ENCODE assay signal across 23 cellular contexts in genomic region chr6:168028181-168028580, GRCh38. TPM values are rescaled to one million over a fixed set of nuclear protein-coding genes. Genes with fewer than 3 reads are reported as not detected.
A peak's percentile ranks its signal among the peaks of the same experiment; 100 is the strongest.
DNase-seq lines count a peak whose midpoint lies in the region; ATAC-seq and TF ChIP-seq lines count a peak whose summit lies in the region.
"Had no signal": no experiment of that assay in that cellular context is flagged by ENCODE, and none has a peak within 500 bp of the region (broad histone marks: within the 10 kb centered on the region; RNA-seq: fewer than 3 reads in every experiment).

No MANE protein-coding gene starts in this region.

- WGBS in mesenchymal stem cell, result 99% methylated on average over 9 of the region's 9 CpGs

- no peak overlapping the region for H3K23ac ChIP-seq in mesenchymal stem cell (ENCODE audit: low read length in 2 of 2)

- H3K4me3 ChIP-seq in SK-N-MC (no peak overlapping the region), WERI-Rb-1 (ENCODE audit: low read depth, low read length) (no peak overlapping the region), colonic mucosa (no peak overlapping the region), mesenchymal stem cell (ENCODE audit: insufficient read depth in 1 of 2, low read depth in 1 of 2, low read length in 2 of 2) (no peak overlapping the region)
- H3K4me3 ChIP-seq: HAP-1 had no signal

- H3K9ac ChIP-seq in SK-N-MC (ENCODE audit: insufficient read length) (no peak overlapping the region), colonic mucosa (ENCODE audit: low read depth in 2 of 2, low read length in 2 of 2) (no peak overlapping the region), mesenchymal stem cell (ENCODE audit: low read length) (no peak overlapping the region)

- ATAC-seq in GM21786 (IDR thresholded peaks at IDR 0.05; ENCODE audit: unreplicated experiment), result no peak

- TF ChIP-seq CTCF in WERI-Rb-1 (IDR thresholded peaks at IDR 0.05; ENCODE audit: low read depth, low read length) (no peak), colonic mucosa (IDR thresholded peaks at IDR 0.05) (no peak)

- no peak overlapping the region for H3K14ac ChIP-seq in mesenchymal stem cell (ENCODE audit: low read length in 2 of 2)

- no peak overlapping the region for H2BK120ac ChIP-seq in mesenchymal stem cell (ENCODE audit: low read depth, low read length)

- no peak overlapping the region for H2BK12ac ChIP-seq in mesenchymal stem cell (ENCODE audit: low read length in 2 of 2)

- no peak overlapping the region for H2BK5ac ChIP-seq in mesenchymal stem cell (ENCODE audit: low read depth, low read length, poor library complexity, severe bottlenecking)

- H2BK15ac ChIP-seq in mesenchymal stem cell (ENCODE audit: low read depth, poor library complexity, severe bottlenecking), result no peak overlapping the region

- H3K27me3 ChIP-seq in WERI-Rb-1 (ENCODE audit: insufficient read depth, low read depth, severe bottlenecking) (no peaks in the 10 kb centered on the region), colonic mucosa (no peaks in the 10 kb centered on the region), mesenchymal stem cell (ENCODE audit: control insufficient read depth in 1 of 2, insufficient read depth in 1 of 2, low read length in 2 of 2) (peaks cover 0 to 4% of the 10 kb centered on the region in 2 experiments)

- H4K91ac ChIP-seq in mesenchymal stem cell (ENCODE audit: low read length), result no peak overlapping the region

- H3K36me3 ChIP-seq in SK-N-MC (ENCODE audit: insufficient read depth, low read length) (no peaks in the 10 kb centered on the region), WERI-Rb-1 (no peaks in the 10 kb centered on the region), colonic mucosa (no peaks in the 10 kb centered on the region), mesenchymal stem cell (ENCODE audit: control insufficient read depth in 1 of 2, insufficient read depth in 2 of 2, low read depth in 1 of 2, low read length in 2 of 2) (no peaks in the 10 kb centered on the region)
- H3K36me3 ChIP-seq: HAP-1 had no signal

- H3K4me1 ChIP-seq in colonic mucosa (no peaks in the 10 kb centered on the region), mesenchymal stem cell (ENCODE audit: control insufficient read depth, insufficient read depth, low read depth, low read length) (peaks cover 6% of the 10 kb centered on the region)
- H3K4me1 ChIP-seq: HAP-1 had no signal

- H2AK5ac ChIP-seq in mesenchymal stem cell (ENCODE audit: low read length, severe bottlenecking), result no peak overlapping the region

- H3K27ac ChIP-seq in SK-N-MC (peak overlapping the region; percentile 99), WERI-Rb-1 (no peak overlapping the region), colonic mucosa (no peak overlapping the region), mesenchymal stem cell (ENCODE audit: low read length, poor library complexity, severe bottlenecking) (no peak overlapping the region)

- H3K4me2 ChIP-seq in mesenchymal stem cell (ENCODE audit: low read length, poor library complexity, severe bottlenecking), result no peak overlapping the region

- H3K4ac ChIP-seq in mesenchymal stem cell (ENCODE audit: low read depth in 1 of 2, low read length in 2 of 2), result no peak overlapping the region

- no peaks in the 10 kb centered on the region for H3K79me1 ChIP-seq in mesenchymal stem cell (replicated peaks; ENCODE audit: low read length, poor library complexity, severe bottlenecking)

- intact Hi-C loops in colonic mucosa (cut with DNase I), result no loop called here

- DNase-seq in SK-N-MC (ENCODE audit: low read depth, low spot score) (no peak), WERI-Rb-1 (peak; percentile 37), colonic mucosa (peak; percentile 11), mesenchymal stem cell (no peak), NCI-H187 (lab: John Stamatoyannopoulos, UW) (no peak), glomerular visceral epithelial cell (ENCODE audit: extremely low spot score) (no peak)
- no peak for DNase-seq in stimulated activated CD4-positive, alpha-beta T cell treated with anti-CD3 and anti-CD28 coated beads, Interleukin-4, amount 100 ng/mL, for 24 hours
- DNase-seq: C1 segment of cervical spinal cord; Calu3; CD4-positive, alpha-beta memory T cell; COR-L47; DMS53; DMS79 treated with DMSO at 0.1 percent for 48 hours; GF-D8; GOT3; HFFc6 had no signal

- H4K8ac ChIP-seq in mesenchymal stem cell (ENCODE audit: low read length), result peak overlapping the region; percentile 38

- H2AFZ ChIP-seq in mesenchymal stem cell (ENCODE audit: low read depth, low read length), result no peak overlapping the region

- H3K18ac ChIP-seq in mesenchymal stem cell (ENCODE audit: low read depth in 1 of 2, low read length in 2 of 2), result no peak overlapping the region

- H3K9me3 ChIP-seq in SK-N-MC (ENCODE audit: low read depth, low read length) (no peaks in the 10 kb centered on the region), WERI-Rb-1 (ENCODE audit: severe bottlenecking) (no peaks in the 10 kb centered on the region), colonic mucosa (no peaks in the 10 kb centered on the region), mesenchymal stem cell (ENCODE audit: control insufficient read depth, low read length) (no peaks in the 10 kb centered on the region)
- H3K9me3 ChIP-seq: HAP-1 had no signal

RNA-seq across cellular contexts. Expression of gene KIF25, which starts 30.7 kb away (rescaled TPM):
- total RNA-seq in colonic mucosa, result under 1 TPM in 1 of 2 donors, not detected in 1; 0.21 TPM
- 0.40 TPM for polyA plus RNA-seq in mesenchymal stem cell (2013, experiment 1 of 2)
- polyA plus RNA-seq in mesenchymal stem cell (2013, experiment 2 of 2), result 0.63 TPM
- total RNA-seq: A172; Calu3; CD4-positive, alpha-beta memory T cell; Daoy; G401; HFFc6 had no signal
- polyA plus RNA-seq: BJ; CD4-positive, alpha-beta memory T cell had no signal

RNA-seq across cellular contexts. Expression of gene FRMD1, which starts 50.8 kb away (rescaled TPM):
- 10 to 100 TPM in 1 of 2 donors, 1 to 10 TPM in 1; 2.3 to 21.0 TPM for total RNA-seq in colonic mucosa
- not detected for polyA plus RNA-seq in mesenchymal stem cell (2013, experiment 1 of 2)
- not detected for polyA plus RNA-seq in mesenchymal stem cell (2013, experiment 2 of 2)
- total RNA-seq: A172; A673; Calu3; CD4-positive, alpha-beta memory T cell; Daoy; G401; HFFc6 had no signal
- polyA plus RNA-seq: BJ; CD4-positive, alpha-beta memory T cell had no signal

Comparison
In these comparisons a context has a peak if more than half of its experiments do, and no peak if none do; other contexts are left out.
1. DNase-seq: peak in WERI-Rb-1 (single experiment) and colonic mucosa (single experiment); none in SK-N-MC (single experiment), mesenchymal stem cell (single experiment), stimulated activated CD4-positive, alpha-beta T cell treated with anti-CD3 and anti-CD28 coated beads, Interleukin-4, amount 100 ng/mL, for 24 hours (single experiment), NCI-H187 (0 of 2) and glomerular visceral epithelial cell (single experiment).